8 cellular contexts compared by ENCODE assay signal in the genomic region with DNA sequence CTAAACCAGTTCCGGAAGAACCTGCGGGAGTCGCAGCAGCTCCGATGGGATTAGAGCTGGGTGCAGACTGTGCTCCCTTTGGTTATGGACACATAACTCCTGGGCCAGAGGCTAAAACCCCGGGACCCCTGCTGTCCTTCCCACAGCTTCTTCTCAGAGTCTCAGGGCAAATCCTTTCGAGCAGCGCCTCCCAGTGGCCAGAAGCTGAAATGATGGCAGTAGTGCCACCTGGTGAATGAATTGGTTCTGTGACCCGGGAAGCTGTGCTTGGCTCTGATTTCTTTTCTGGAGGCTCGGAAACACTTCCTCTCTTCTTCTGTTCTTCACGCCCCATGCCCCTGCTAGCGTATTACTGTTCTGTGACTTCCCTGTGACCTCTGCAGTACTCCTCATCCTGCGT. TPM values are rescaled to one million over a fixed set of nuclear protein-coding genes. Genes with fewer than 3 reads are reported as not detected.
DNase-seq lines count a peak whose midpoint lies in the region; ATAC-seq and TF ChIP-seq lines count a peak whose summit lies in the region.
"Not testable (repeated sequence)": the region's sequence is repeated elsewhere in the genome, so short reads cannot be mapped to it uniquely, and the experiment has no call there.

No MANE protein-coding gene starts in this region.

- POLR2A ChIA-PET in activated naive CD8-positive, alpha-beta T cell treated with anti-CD3 and anti-CD28 coated beads, Interleukin-2, amount 10 ng/mL, durations not matched to agents 7 days and 5 days (lab: Charles Lee) = interaction anchor here (0.8 kb wide), 1 partner anchor 30 kb away, joined by 4 read pairs; the partner anchor contains the start of gene ZNF195

- DNase-seq in AG20443 (ENCODE audit: low spot score) (peak; percentile 63), HCEC 1CT (peak; percentile 32), NCI-H2227 (lab: John Stamatoyannopoulos, UW; ENCODE audit: unreplicated experiment) (peak; percentile 31), UCSD-AML1 (lab: John Stamatoyannopoulos, UW; ENCODE audit: unreplicated experiment) (peak; percentile 75), fibroblast of villous mesenchyme (ENCODE audit: low read depth) (peak; percentile 69), myocyte (ENCODE audit: low read depth) (peak; percentile 54)
- peak; percentile 81 for DNase-seq in activated naive CD8-positive, alpha-beta T cell treated with anti-CD3 and anti-CD28 coated beads, Interleukin-2, amount 10 ng/mL, durations not matched to agents 7 days and 5 days
- DNase-seq in stimulated activated CD4-positive, alpha-beta T cell treated with anti-CD3 and anti-CD28 coated beads, TNF-alpha, amount 100 ng/mL, for 4 hours (ENCODE audit: low read depth in 3 of 3) = peak; percentile 56 to 59 (median 59)

- ATAC-seq in activated naive CD8-positive, alpha-beta T cell treated with anti-CD3 and anti-CD28 coated beads, Interleukin-2, amount 10 ng/mL, durations not matched to agents 7 days and 5 days (ENCODE audit: low read depth) = not testable (repeated sequence)

- H3K27me3 Mint-ChIP-seq in activated naive CD8-positive, alpha-beta T cell treated with anti-CD3 and anti-CD28 coated beads, Interleukin-2, amount 10 ng/mL, durations not matched to agents 7 days and 5 days = not testable (repeated sequence)

- not testable (repeated sequence) for H3K4me3 Mint-ChIP-seq in activated naive CD8-positive, alpha-beta T cell treated with anti-CD3 and anti-CD28 coated beads, Interleukin-2, amount 10 ng/mL, durations not matched to agents 7 days and 5 days

- not testable (repeated sequence) for H3K9me3 Mint-ChIP-seq in activated naive CD8-positive, alpha-beta T cell treated with anti-CD3 and anti-CD28 coated beads, Interleukin-2, amount 10 ng/mL, durations not matched to agents 7 days and 5 days

- H3K4me1 Mint-ChIP-seq in activated naive CD8-positive, alpha-beta T cell treated with anti-CD3 and anti-CD28 coated beads, Interleukin-2, amount 10 ng/mL, durations not matched to agents 7 days and 5 days = not testable (repeated sequence)

- H3K36me3 Mint-ChIP-seq in activated naive CD8-positive, alpha-beta T cell treated with anti-CD3 and anti-CD28 coated beads, Interleukin-2, amount 10 ng/mL, durations not matched to agents 7 days and 5 days = not testable (repeated sequence)

- H3K4me3 ChIP-seq in fibroblast of villous mesenchyme (ENCODE audit: low read depth, low read length) = not testable (repeated sequence)

- H3K27ac Mint-ChIP-seq in activated naive CD8-positive, alpha-beta T cell treated with anti-CD3 and anti-CD28 coated beads, Interleukin-2, amount 10 ng/mL, durations not matched to agents 7 days and 5 days = not testable (repeated sequence)

- peak; percentile 78 for TF ChIP-seq CTCF in fibroblast of villous mesenchyme (IDR thresholded peaks at IDR 0.05; ENCODE audit: insufficient read depth, low read depth, low read length)

RNA-seq across cellular contexts. Expression of gene ZNF195, which starts 29.8 kb away (rescaled TPM):
- total RNA-seq in activated naive CD8-positive, alpha-beta T cell treated with anti-CD3 and anti-CD28 coated beads, Interleukin-2, amount 10 ng/mL, durations not matched to agents 7 days and 5 days = 10 to 100 TPM; 41.6 to 44.4 TPM
- total RNA-seq in fibroblast of villous mesenchyme = 18.4 and 25.5 TPM in 2 replicates
- 18.2 and 24.4 TPM in 2 replicates for total RNA-seq in myocyte
- polyA plus RNA-seq in myocyte (2012) = 7.4 TPM

Comparison
In these comparisons a context has a peak if more than half of its experiments do, and no peak if none do; other contexts are left out.
1. DNase-seq: peak in every context shown above with its lines; median percentile 81 in activated naive CD8-positive, alpha-beta T cell treated with anti-CD3 and anti-CD28 coated beads, Interleukin-2, amount 10 ng/mL, durations not matched to agents 7 days and 5 days; 75 in UCSD-AML1; 69 in fibroblast of villous mesenchyme; 63 in AG20443; 59 in stimulated activated CD4-positive, alpha-beta T cell treated with anti-CD3 and anti-CD28 coated beads, TNF-alpha, amount 100 ng/mL, for 4 hours; 54 in myocyte; 32 in HCEC 1CT; 31 in NCI-H2227.